Comparison of ENCODE assay signal across 25 cellular contexts in genomic region chr17:46023783-46024388, GRCh38. TPM values are rescaled to one million over a fixed set of nuclear protein-coding genes. Genes with fewer than 3 reads are reported as not detected.
DNase-seq lines count a peak whose midpoint lies in the region; ATAC-seq and TF ChIP-seq lines count a peak whose summit lies in the region.
"Had no signal": no experiment of that assay in that cellular context is flagged by ENCODE, and none has a peak within 500 bp of the region (broad histone marks: within the 10 kb centered on the region; RNA-seq: fewer than 3 reads in every experiment).

No MANE protein-coding gene starts in this region.

- H3K27me3 ChIP-seq in PC-3 (ENCODE audit: low read length), result no peaks in the 10 kb centered on the region
- H3K27me3 ChIP-seq: testis had no signal

- H3K9me2 ChIP-seq in PC-3 (replicated peaks; ENCODE audit: low read length), result no peaks in the 10 kb centered on the region

- H3K4me3 ChIP-seq in PC-3 (ENCODE audit: low read length), result no peak overlapping the region
- H3K4me3 ChIP-seq: left ventricle myocardium inferior, testis had no signal

- no peak for DNase-seq in natural killer cell
- no peak for DNase-seq in natural killer cell treated with Interleukin-12 subunit alpha and Interleukin-12 subunit beta and Interleukin-15 and Interleukin-18, amount 100 ng/mL, for 72 hours (ENCODE audit: low spot score)
- peak; percentile 56 for DNase-seq in cerebellum (ENCODE audit: low spot score)
- DNase-seq in neural crest cell (ENCODE audit: low read depth, low spot score), result no peak
- no peak for DNase-seq in stimulated activated naive CD4-positive, alpha-beta T cell (lab: John Stamatoyannopoulos, UW)
- no peak for DNase-seq in PC-3
- no peak for DNase-seq in activated CD4-positive, alpha-beta T cell treated with anti-CD3 and anti-CD28 coated beads for 4 hours
- no peak for DNase-seq in T-helper 2 cell
- DNase-seq: activated CD4-positive, alpha-beta T cell treated with anti-CD3 and anti-CD28 coated beads, Interleukin-2, amount 50 U/mL, for 48 hours; activated T-cell treated with anti-CD3 and anti-CD28 coated beads, Interleukin-2, amount 50 U/mL, for 72 hours; CD4-positive, CD25-positive, alpha-beta regulatory T cell; DMS153; GDM1; left ventricle myocardium inferior; NCI-H1694 treated with DMSO at 0.1 percent for 48 hours; NCI-H2227 treated with DMSO at 0.1 percent for 48 hours; NCI-H774; stimulated activated CD4-positive, alpha-beta T cell treated with anti-CD3 and anti-CD28 coated beads, Interleukin-15, amount 100 ng/mL, for 24 hours; testis had no signal

- no peaks in the 10 kb centered on the region for H3K27me3 Mint-ChIP-seq in natural killer cell (ENCODE audit: low read depth in 2 of 2)
- H3K27me3 Mint-ChIP-seq in natural killer cell treated with Interleukin-12 subunit alpha and Interleukin-12 subunit beta and Interleukin-15 and Interleukin-18, amount 100 ng/mL, for 72 hours, result no peaks in the 10 kb centered on the region
- no peaks in the 10 kb centered on the region for H3K27me3 Mint-ChIP-seq in neural crest cell (ENCODE audit: low read depth)
- H3K27me3 Mint-ChIP-seq: CD4-positive, CD25-positive, alpha-beta regulatory T cell had no signal

- no TSS peak for BruUV-seq in PC-3 (replicated peaks; lab: Mats Ljungman, UMichigan)

- no peaks in the 10 kb centered on the region for H4K20me1 ChIP-seq in PC-3 (ENCODE audit: low read length)

- H3K36me3 Mint-ChIP-seq in natural killer cell (no peaks in the 10 kb centered on the region), neural crest cell (ENCODE audit: low read depth) (peaks cover 11% of the 10 kb centered on the region)
- no peaks in the 10 kb centered on the region for H3K36me3 Mint-ChIP-seq in natural killer cell treated with Interleukin-12 subunit alpha and Interleukin-12 subunit beta and Interleukin-15 and Interleukin-18, amount 100 ng/mL, for 72 hours

- H3K79me2 ChIP-seq in PC-3 (ENCODE audit: low read length), result no peaks in the 10 kb centered on the region

- H3K4me2 ChIP-seq in PC-3 (ENCODE audit: low read length), result no peak overlapping the region

- H3K4me3 Mint-ChIP-seq in natural killer cell (peak overlapping the region; percentile 40), neural crest cell (peak overlapping the region; percentile 19)
- no peak overlapping the region for H3K4me3 Mint-ChIP-seq in natural killer cell treated with Interleukin-12 subunit alpha and Interleukin-12 subunit beta and Interleukin-15 and Interleukin-18, amount 100 ng/mL, for 72 hours
- H3K4me3 Mint-ChIP-seq: activated T-cell treated with anti-CD3 and anti-CD28 coated beads, Interleukin-2, amount 50 U/mL, for 72 hours; WTC11 had no signal

- POLR2A ChIA-PET in PC-3 (lab: Charles Lee; ENCODE audit: unreplicated experiment), result no interaction called here

- H3K36me3 ChIP-seq in PC-3 (ENCODE audit: low read depth, low read length), result peaks cover 11% of the 10 kb centered on the region

- intact Hi-C loops in natural killer cell (cut with micrococcal nuclease), result no loop called here
- intact Hi-C loops in PC-3 (cut with micrococcal nuclease), result no loop called here

- H2AFZ ChIP-seq in PC-3 (ENCODE audit: low read length), result no peak overlapping the region

- H3K4me1 Mint-ChIP-seq in natural killer cell (peaks cover 50 to 60% of the 10 kb centered on the region in 2 donors), neural crest cell (peaks cover 32% of the 10 kb centered on the region)
- peaks cover 31 to 49% of the 10 kb centered on the region in 2 donors for H3K4me1 Mint-ChIP-seq in natural killer cell treated with Interleukin-12 subunit alpha and Interleukin-12 subunit beta and Interleukin-15 and Interleukin-18, amount 100 ng/mL, for 72 hours (ENCODE audit: low read depth in 2 of 2)

- H3K9me3 ChIP-seq in PC-3 (ENCODE audit: low read length), result no peaks in the 10 kb centered on the region
- H3K9me3 ChIP-seq: left ventricle myocardium inferior, testis had no signal

- CTCF ChIA-PET in PC-3 (lab: Charles Lee), result no interaction called here

- no peak overlapping the region for H3K27ac ChIP-seq in PC-3 (ENCODE audit: low read length)
- H3K27ac ChIP-seq: left ventricle myocardium inferior, testis had no signal

- no peaks in the 10 kb centered on the region for H3F3A ChIP-seq in PC-3 (ENCODE audit: low read length, unreplicated experiment)

- no peak overlapping the region for H3K9ac ChIP-seq in PC-3 (ENCODE audit: low read length)

- TF ChIP-seq CTCF in natural killer cell (IDR thresholded peaks at IDR 0.05), result no peak
- TF ChIP-seq CTCF in neural crest cell (conservative IDR thresholded peaks at IDR 0.05), result no peak
- TF ChIP-seq CTCF in PC-3 (conservative IDR thresholded peaks at IDR 0.05; ENCODE audit: low read depth, low read length), result no peak

- ATAC-seq in natural killer cell, result no peak
- no peak for ATAC-seq in natural killer cell treated with Interleukin-12 subunit alpha and Interleukin-12 subunit beta and Interleukin-15 and Interleukin-18, amount 100 ng/mL, for 72 hours
- no peak for ATAC-seq in PC-3
- ATAC-seq: activated T-cell treated with anti-CD3 and anti-CD28 coated beads, Interleukin-2, amount 50 U/mL, for 72 hours; WTC11 had no signal

- no peaks in the 10 kb centered on the region for H3K4me1 ChIP-seq in PC-3 (ENCODE audit: insufficient read depth, low read length)

- H3K27ac Mint-ChIP-seq in natural killer cell (peak overlapping the region; percentile 83 to 90), neural crest cell (ENCODE audit: unreplicated experiment) (no peak overlapping the region)
- peak overlapping the region in 1 of 2 donors; percentile 16 for H3K27ac Mint-ChIP-seq in natural killer cell treated with Interleukin-12 subunit alpha and Interleukin-12 subunit beta and Interleukin-15 and Interleukin-18, amount 100 ng/mL, for 72 hours
- H3K27ac Mint-ChIP-seq: WTC11 had no signal

- no peaks in the 10 kb centered on the region for H3K9me3 Mint-ChIP-seq in natural killer cell
- no peaks in the 10 kb centered on the region for H3K9me3 Mint-ChIP-seq in natural killer cell treated with Interleukin-12 subunit alpha and Interleukin-12 subunit beta and Interleukin-15 and Interleukin-18, amount 100 ng/mL, for 72 hours
- H3K9me3 Mint-ChIP-seq in neural crest cell, result no peaks in the 10 kb centered on the region
- H3K9me3 Mint-ChIP-seq: WTC11 had no signal

RNA-seq across cellular contexts. Expression of gene STH, which starts 24.8 kb away (rescaled TPM):
- not detected for total RNA-seq in natural killer cell
- not detected for total RNA-seq in natural killer cell treated with Interleukin-12 subunit alpha and Interleukin-12 subunit beta and Interleukin-15 and Interleukin-18, amount 100 ng/mL, for 72 hours
- total RNA-seq in cerebellum, result 4.1 TPM
- total RNA-seq in neural crest cell, result not detected in 2 replicates
- not detected in 2 replicates for total RNA-seq in PC-3 (2014; rRNA removed)
- total RNA-seq: activated T-cell treated with anti-CD3 and anti-CD28 coated beads, Interleukin-2, amount 50 U/mL, for 72 hours; CD4-positive, CD25-positive, alpha-beta regulatory T cell; fibroblast of lung; left ventricle myocardium inferior; MCF 10A; mononuclear cell; renal cortical epithelial cell; SK-MEL-5; WTC11 had no signal
